9 cellular contexts compared by ENCODE assay signal in genomic region chr10:114538544-114538906, GRCh38.
DNase-seq lines count a peak whose midpoint lies in the region; ATAC-seq and TF ChIP-seq lines count a peak whose summit lies in the region.
"Had no signal": no experiment of that assay in that cellular context is flagged by ENCODE, and none has a peak within 500 bp of the region (broad histone marks: within the 10 kb centered on the region; RNA-seq: fewer than 3 reads in every experiment).

No MANE protein-coding gene starts in this region.

- H3K36me3 ChIP-seq in prostate gland, result no peaks in the 10 kb centered on the region

- no peak for TF ChIP-seq CTCF in prostate gland (IDR thresholded peaks at IDR 0.05)

- H3K4me1 ChIP-seq in prostate gland (replicated peaks), result no peaks in the 10 kb centered on the region

- intact Hi-C loops in prostate gland (cut with DNase I), result no loop called here

- peak; percentile 52 for ATAC-seq in GM18868 (IDR thresholded peaks at IDR 0.05; ENCODE audit: unreplicated experiment)

- no peaks in the 10 kb centered on the region for H3K9me3 ChIP-seq in prostate gland

- no peaks in the 10 kb centered on the region for H3K27me3 ChIP-seq in prostate gland (replicated peaks; ENCODE audit: insufficient read depth)

- 47% methylated on average over 9 of the region's 9 CpGs for WGBS in prostate gland

- H3K4me3 ChIP-seq in prostate gland, result no peak overlapping the region

- peak; percentile 47 for DNase-seq in NCI-H69 (lab: John Stamatoyannopoulos, UW)
- peak; percentile 45 for DNase-seq in activated naive CD4-positive, alpha-beta T cell treated with anti-CD3 and anti-CD28 coated beads, Interleukin-2, amount 50 U/mL, for 16 hours
- DNase-seq in prostate gland (ENCODE audit: low spot score), result peak; percentile 19
- DNase-seq in NCI-H524 (lab: John Stamatoyannopoulos, UW), result no peak
- no peak for DNase-seq in dedifferentiated amniotic fluid mesenchymal stem cell (ENCODE audit: extremely low spot score)
- DNase-seq in hepatic stellate cell (ENCODE audit: low spot score), result no peak
- no peak for DNase-seq in foreskin melanocyte
- DNase-seq: activated CD4-positive, CD25-positive, alpha-beta regulatory T cell had no signal

- TF ChIP-seq POLR2A in prostate gland (IDR thresholded peaks at IDR 0.05), result peak; percentile 12

- H3K27ac ChIP-seq in prostate gland, result no peak overlapping the region

Comparison
In these comparisons a context has a peak if more than half of its experiments do, and no peak if none do; other contexts are left out.
1. DNase-seq: peak in NCI-H69 (single experiment), activated naive CD4-positive, alpha-beta T cell treated with anti-CD3 and anti-CD28 coated beads, Interleukin-2, amount 50 U/mL, for 16 hours (single experiment) and prostate gland (single experiment); none in NCI-H524 (0 of 2), dedifferentiated amniotic fluid mesenchymal stem cell (single experiment), hepatic stellate cell (single experiment) and foreskin melanocyte (single experiment).